ENCODE assay signal across 12 cellular contexts in genomic region chr7:16598015-16598414, GRCh38. TPM values are rescaled to one million over a fixed set of nuclear protein-coding genes. Genes with fewer than 3 reads are reported as not detected.
DNase-seq lines count a peak whose midpoint lies in the region; ATAC-seq and TF ChIP-seq lines count a peak whose summit lies in the region.
"Had no signal": no experiment of that assay in that cellular context is flagged by ENCODE, and none has a peak within 500 bp of the region (broad histone marks: within the 10 kb centered on the region; RNA-seq: fewer than 3 reads in every experiment).

No MANE protein-coding gene starts in this region.

- H4K20me1 ChIP-seq in GM23338 (replicated peaks; ENCODE audit: insufficient read depth) = no peaks in the 10 kb centered on the region; the same call in 1 of the 2 replicates

- H3K4me1 ChIP-seq in GM23338 (ENCODE audit: insufficient read depth) (peaks cover 4% of the 10 kb centered on the region; the same call in 1 of the 2 replicates), stomach (peaks cover 0 to 12% (median 5%) of the 10 kb centered on the region in 4 donors)

- H3K27ac Mint-ChIP-seq in GM23338 (peak overlapping the region; percentile 56), WTC11 (peak overlapping the region; percentile 53), mesothelial cell of epicardium (peak overlapping the region; percentile 81)
- H3K27ac Mint-ChIP-seq: CD4-positive, alpha-beta T cell had no signal

- 49 to 68% (median 61%) methylated on average over 4 of the region's 4 CpGs for WGBS in stomach, 5 donors

- H3K27me3 ChIP-seq in GM23338 (ENCODE audit: insufficient read depth) (no peaks in the 10 kb centered on the region), stomach (no peaks in the 10 kb centered on the region)

- H3K4me3 ChIP-seq in GM23338 = no peak overlapping the region
- H3K4me3 ChIP-seq in stomach = no peak overlapping the region

- POLR2A ChIA-PET in WTC11 (lab: Charles Lee) = no interaction called here

- DNase-seq in GM23338 (ENCODE audit: low spot score) (peak; percentile 24), WTC11 (ENCODE audit: low spot score) (no peak), mesothelial cell of epicardium (ENCODE audit: low spot score in 2 of 2, unreplicated experiment in 2 of 2) (no peak), stomach (no peak), NCI-H2029 treated with DMSO at 0.1 percent for 48 hours (lab: John Stamatoyannopoulos, UW) (no peak), COLO829 (ENCODE audit: low spot score) (no peak), NCI-H1930 (lab: John Stamatoyannopoulos, UW) (no peak)
- DNase-seq: ACHN; CD4-positive, alpha-beta T cell; DMS 273 treated with DMSO at 0.1 percent for 48 hours; HCEC 1CT had no signal

- peaks cover 6% of the 10 kb centered on the region for H3K27me3 Mint-ChIP-seq in GM23338 (ENCODE audit: insufficient read depth, low read depth, poor library complexity)
- H3K27me3 Mint-ChIP-seq in WTC11 (ENCODE audit: low read depth) = no peaks in the 10 kb centered on the region
- no peaks in the 10 kb centered on the region for H3K27me3 Mint-ChIP-seq in mesothelial cell of epicardium (ENCODE audit: low read depth)
- H3K27me3 Mint-ChIP-seq: CD4-positive, alpha-beta T cell had no signal

- H3K27ac ChIP-seq in GM23338 (ENCODE audit: low read depth) (no peak overlapping the region), stomach (peak overlapping the region in 3 of 5 donors; percentile 69 to 85 (median 79))
- H3K27ac ChIP-seq: KMS-11 had no signal

- no peaks in the 10 kb centered on the region for H3K79me2 ChIP-seq in GM23338 (replicated peaks; ENCODE audit: insufficient read depth)

- no peaks in the 10 kb centered on the region for H3F3A ChIP-seq in GM23338 (replicated peaks; ENCODE audit: low read depth)

- H3K4me3 Mint-ChIP-seq in GM23338 = no peak overlapping the region
- no peak overlapping the region for H3K4me3 Mint-ChIP-seq in WTC11
- no peak overlapping the region for H3K4me3 Mint-ChIP-seq in mesothelial cell of epicardium
- H3K4me3 Mint-ChIP-seq: CD4-positive, alpha-beta T cell had no signal

- TF ChIP-seq EP300 in stomach (IDR thresholded peaks at IDR 0.05) = no peak

- intact Hi-C loops in stomach (cut with DNase I; ENCODE audit: low total_unique reads) = no loop called here

- H3K9me3 ChIP-seq in stomach = no peaks in the 10 kb centered on the region

- TF ChIP-seq POLR2A in stomach (IDR thresholded peaks at IDR 0.05) = no peak

- peak; percentile 73 for ATAC-seq in GM23338
- ATAC-seq in WTC11 = peak; percentile 73

- H3K4me2 ChIP-seq in GM23338 = no peak overlapping the region
- H3K4me2 ChIP-seq: KMS-11 had no signal

- CTCF ChIA-PET in WTC11 (lab: Charles Lee) = interaction anchor here (0.7 to 0.9 kb wide), 2 partner anchors 10 to 164 kb away, joined by 3 to 4 read pairs; no protein-coding TSS in a partner anchor

- H3K4me1 Mint-ChIP-seq in GM23338 (peaks cover 16% of the 10 kb centered on the region), WTC11 (peaks cover 11% of the 10 kb centered on the region), mesothelial cell of epicardium (peaks cover 22% of the 10 kb centered on the region)

- no peaks in the 10 kb centered on the region for H3K36me3 ChIP-seq in GM23338 (ENCODE audit: insufficient read depth)
- H3K36me3 ChIP-seq in stomach = peaks cover 9 to 50% (median 46%) of the 10 kb centered on the region in 4 donors

- TF ChIP-seq CTCF in GM23338 (conservative IDR thresholded peaks at IDR 0.05; ENCODE audit: low read depth in 2 of 2) (no peak), WTC11 (IDR thresholded peaks at IDR 0.05) (no peak), mesothelial cell of epicardium (IDR thresholded peaks at IDR 0.05; ENCODE audit: unreplicated experiment) (no peak), stomach (IDR thresholded peaks at IDR 0.05) (no peak)

- H3K9me3 Mint-ChIP-seq in GM23338 (no peaks in the 10 kb centered on the region), WTC11 (no peaks in the 10 kb centered on the region), mesothelial cell of epicardium (no peaks in the 10 kb centered on the region)
- H3K9me3 Mint-ChIP-seq: CD4-positive, alpha-beta T cell had no signal

- peaks cover 10% of the 10 kb centered on the region; the same call in 1 of the 2 replicates for H3K9me2 ChIP-seq in GM23338 (ENCODE audit: insufficient read depth)

- 0 out of 3 replicates have a peak, but pooled peaks cover 1% of the 10 kb centered on the region for H3K36me3 Mint-ChIP-seq in GM23338 (ENCODE audit: low read depth)
- H3K36me3 Mint-ChIP-seq in WTC11 = peaks cover 4% of the 10 kb centered on the region; the same call in 1 of the 2 replicates
- H3K36me3 Mint-ChIP-seq in mesothelial cell of epicardium = peaks cover 26% of the 10 kb centered on the region

- H2AFZ ChIP-seq in GM23338 = no peak overlapping the region

TF ChIP-seq in GM23338, 12 proteins besides CTCF, POLR2A, EP300 and RAD21 (continues in another document):
- no peak for TF ChIP-seq EZH2phosphoT487 (IDR thresholded peaks at IDR 0.05; ENCODE audit: unreplicated experiment)
- TF ChIP-seq STAT1 (IDR thresholded peaks at IDR 0.05; ENCODE audit: unreplicated experiment) = no peak
- TF ChIP-seq, protein P1, sequence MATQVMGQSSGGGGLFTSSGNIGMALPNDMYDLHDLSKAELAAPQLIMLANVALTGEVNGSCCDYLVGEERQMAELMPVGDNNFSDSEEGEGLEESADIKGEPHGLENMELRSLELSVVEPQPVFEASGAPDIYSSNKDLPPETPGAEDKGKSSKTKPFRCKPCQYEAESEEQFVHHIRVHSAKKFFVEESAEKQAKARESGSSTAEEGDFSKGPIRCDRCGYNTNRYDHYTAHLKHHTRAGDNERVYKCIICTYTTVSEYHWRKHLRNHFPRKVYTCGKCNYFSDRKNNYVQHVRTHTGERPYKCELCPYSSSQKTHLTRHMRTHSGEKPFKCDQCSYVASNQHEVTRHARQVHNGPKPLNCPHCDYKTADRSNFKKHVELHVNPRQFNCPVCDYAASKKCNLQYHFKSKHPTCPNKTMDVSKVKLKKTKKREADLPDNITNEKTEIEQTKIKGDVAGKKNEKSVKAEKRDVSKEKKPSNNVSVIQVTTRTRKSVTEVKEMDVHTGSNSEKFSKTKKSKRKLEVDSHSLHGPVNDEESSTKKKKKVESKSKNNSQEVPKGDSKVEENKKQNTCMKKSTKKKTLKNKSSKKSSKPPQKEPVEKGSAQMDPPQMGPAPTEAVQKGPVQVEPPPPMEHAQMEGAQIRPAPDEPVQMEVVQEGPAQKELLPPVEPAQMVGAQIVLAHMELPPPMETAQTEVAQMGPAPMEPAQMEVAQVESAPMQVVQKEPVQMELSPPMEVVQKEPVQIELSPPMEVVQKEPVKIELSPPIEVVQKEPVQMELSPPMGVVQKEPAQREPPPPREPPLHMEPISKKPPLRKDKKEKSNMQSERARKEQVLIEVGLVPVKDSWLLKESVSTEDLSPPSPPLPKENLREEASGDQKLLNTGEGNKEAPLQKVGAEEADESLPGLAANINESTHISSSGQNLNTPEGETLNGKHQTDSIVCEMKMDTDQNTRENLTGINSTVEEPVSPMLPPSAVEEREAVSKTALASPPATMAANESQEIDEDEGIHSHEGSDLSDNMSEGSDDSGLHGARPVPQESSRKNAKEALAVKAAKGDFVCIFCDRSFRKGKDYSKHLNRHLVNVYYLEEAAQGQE (IDR thresholded peaks at IDR 0.05; ENCODE audit: unreplicated experiment) = no peak
- TF ChIP-seq JUNB (IDR thresholded peaks at IDR 0.05; ENCODE audit: unreplicated experiment) = no peak
- no peak for TF ChIP-seq POLR2AphosphoS5 (IDR thresholded peaks at IDR 0.05; ENCODE audit: low read depth)

TF ChIP-seq in WTC11, 78 proteins besides CTCF, POLR2A, EP300 and RAD21 (continues in another document):
- no peak for TF ChIP-seq NFE2L1 (CRISPR knock-in tag; IDR thresholded peaks at IDR 0.05)
- no peak for TF ChIP-seq ATF2 (CRISPR knock-in tag; IDR thresholded peaks at IDR 0.05; ENCODE audit: borderline replicate concordance, low read depth)
- TF ChIP-seq ZBTB43 (CRISPR knock-in tag; IDR thresholded peaks at IDR 0.05) = no peak
- TF ChIP-seq FOXJ3 (CRISPR knock-in tag; IDR thresholded peaks at IDR 0.05; ENCODE audit: borderline replicate concordance) = no peak
- TF ChIP-seq TEAD1 (CRISPR knock-in tag; IDR thresholded peaks at IDR 0.05) = no peak

RNA-seq across cellular contexts. Expression of gene ANKMY2, which starts 47.5 kb away (rescaled TPM):
- 9.2 and 9.5 TPM in 2 replicates for total RNA-seq in GM23338 (2014; rRNA removed; shearing (Covaris generic))
- 3.1 and 4.4 TPM in 2 replicates for polyA plus RNA-seq in GM23338 (2016; fragmentation: Nextera tagmentation; extraction: Ambion mirVana)
- total RNA-seq in WTC11 (2021) = 12.0 to 13.6 TPM (median 13.0 TPM) in 3 replicates
- 23.5 to 25.0 TPM (median 24.4 TPM) in 3 replicates for total RNA-seq in mesothelial cell of epicardium
- total RNA-seq in stomach = 10 to 100 TPM in 4 of 5 donors, 1 to 10 TPM in 1; 2.6 to 39.8 (median 33.3) TPM
- 10 to 100 TPM; 11.5 to 27.2 (median 13.7) TPM for polyA plus RNA-seq in stomach

RNA-seq across cellular contexts. Expression of gene BZW2, which starts 48.0 kb away (rescaled TPM):
- 95.3 and 108 TPM in 2 replicates for total RNA-seq in GM23338 (2014; rRNA removed; shearing (Covaris generic))
- 83.9 and 88.8 TPM in 2 replicates for polyA plus RNA-seq in GM23338 (2016; fragmentation: Nextera tagmentation; extraction: Ambion mirVana)
- total RNA-seq in WTC11 (2021) = 100.0 to 105 TPM (median 104 TPM) in 3 replicates
- 73.9 to 77.6 TPM (median 75.9 TPM) in 3 replicates for total RNA-seq in mesothelial cell of epicardium
- 100 to 1,000 TPM in 1 of 5 donors, 10 to 100 TPM in 4; 25.5 to 110 (median 84.2) TPM for total RNA-seq in stomach
- 10 to 100 TPM; 53.0 to 76.7 (median 57.8) TPM for polyA plus RNA-seq in stomach
